13 cellular contexts compared by ENCODE assay signal in the genomic region with DNA sequence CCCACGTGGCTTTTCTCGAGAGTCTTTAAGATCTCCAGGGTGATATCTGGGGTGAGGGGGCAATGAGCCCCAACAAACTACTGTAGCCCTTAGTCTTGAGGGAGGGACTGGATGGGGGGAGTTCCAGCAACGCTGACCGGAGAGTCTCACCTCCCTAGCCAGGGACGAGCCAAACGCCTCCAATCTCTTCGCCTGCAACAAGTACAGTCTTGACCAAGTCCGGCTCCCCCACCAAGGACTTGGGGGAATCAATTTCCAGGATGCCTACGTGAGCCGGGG. TPM values are rescaled to one million over a fixed set of nuclear protein-coding genes. Genes with fewer than 3 reads are reported as not detected.
DNase-seq lines count a peak whose midpoint lies in the region; ATAC-seq and TF ChIP-seq lines count a peak whose summit lies in the region.
"Had no signal": no experiment of that assay in that cellular context is flagged by ENCODE, and none has a peak within 500 bp of the region (broad histone marks: within the 10 kb centered on the region; RNA-seq: fewer than 3 reads in every experiment).

No MANE protein-coding gene starts in this region.

- peaks cover 2% of the 10 kb centered on the region; the same call in 1 of the 2 replicates for H3K27me3 ChIP-seq in H7 (ENCODE audit: control insufficient read depth, insufficient read depth, low read length)
- H3K27me3 ChIP-seq in mammary epithelial cell (ENCODE audit: insufficient read depth, low read length): no peaks in the 10 kb centered on the region
- H3K27me3 ChIP-seq in gastrocnemius medialis: peaks cover 67 to 74% (median 68%) of the 10 kb centered on the region in 3 donors

- H3K27me3 Mint-ChIP-seq in activated naive CD4-positive, alpha-beta T cell treated with anti-CD3 and anti-CD28 coated beads, Interleukin-2, amount 10 ng/mL, durations not matched to agents 7 days and 5 days: peaks cover 99% of the 10 kb centered on the region

- H3K4me1 Mint-ChIP-seq in activated naive CD4-positive, alpha-beta T cell treated with anti-CD3 and anti-CD28 coated beads, Interleukin-2, amount 10 ng/mL, durations not matched to agents 7 days and 5 days: peaks cover 6% of the 10 kb centered on the region

- DNase-seq in H7 (no peak), mammary epithelial cell (no peak), gastrocnemius medialis (no peak), NCI-H2081 (lab: John Stamatoyannopoulos, UW) (no peak), GM13977 (ENCODE audit: low spot score) (no peak), NCI-H128 (lab: John Stamatoyannopoulos, UW; ENCODE audit: unreplicated experiment) (no peak)
- DNase-seq in activated naive CD4-positive, alpha-beta T cell treated with anti-CD3 and anti-CD28 coated beads, Interleukin-2, amount 10 ng/mL, durations not matched to agents 7 days and 5 days: no peak
- DNase-seq: activated T-cell treated with anti-CD3 and anti-CD28 coated beads for 4 hours had no signal

- H3K4me1 ChIP-seq in mammary epithelial cell (ENCODE audit: insufficient read depth, low read length): peaks cover 32% of the 10 kb centered on the region
- peaks cover 0 to 8% of the 10 kb centered on the region in 2 donors for H3K4me1 ChIP-seq in gastrocnemius medialis

- no peak overlapping the region for H3K4me3 Mint-ChIP-seq in activated naive CD4-positive, alpha-beta T cell treated with anti-CD3 and anti-CD28 coated beads, Interleukin-2, amount 10 ng/mL, durations not matched to agents 7 days and 5 days

- TF ChIP-seq POLR2A in gastrocnemius medialis (IDR thresholded peaks at IDR 0.05): no peak

- no peak for TF ChIP-seq CTCF in mammary epithelial cell (conservative IDR thresholded peaks at IDR 0.05 in 1 of 2, IDR thresholded peaks at IDR 0.05 in 1 of 2; ENCODE audit: extremely low read depth in 1 of 2, insufficient read depth in 1 of 2, low read depth in 1 of 2, low read length in 2 of 2)
- TF ChIP-seq CTCF in gastrocnemius medialis (IDR thresholded peaks at IDR 0.05 in 4 of 5, conservative IDR thresholded peaks at IDR 0.05 in 1 of 5): no peak
- no peak for TF ChIP-seq CTCF in GM13977 (IDR thresholded peaks at IDR 0.05; ENCODE audit: extremely low read depth, insufficient read depth, missing control alignments)

- H3K79me2 ChIP-seq in mammary epithelial cell (ENCODE audit: insufficient read depth, low read length): peaks cover 38% of the 10 kb centered on the region

- H3K36me3 ChIP-seq in H7 (replicated peaks; ENCODE audit: control insufficient read depth, insufficient read depth, low read length) (peaks cover 4% of the 10 kb centered on the region), mammary epithelial cell (ENCODE audit: insufficient read depth, low read length) (peaks cover 4% of the 10 kb centered on the region), gastrocnemius medialis (no peaks in the 10 kb centered on the region)

- no peak for ATAC-seq in gastrocnemius medialis
- ATAC-seq: HCT116 had no signal

- H3K9ac ChIP-seq in mammary epithelial cell (ENCODE audit: insufficient read depth, low read length): peak overlapping the region; percentile 87

- CTCF ChIA-PET in mammary epithelial cell (lab: Charles Lee; ENCODE audit: low non-redundant PET): interaction anchor here (0.5 kb wide), 1 partner anchor 14 kb away, joined by 4 read pairs; no protein-coding TSS in a partner anchor
- CTCF ChIA-PET in activated naive CD4-positive, alpha-beta T cell treated with anti-CD3 and anti-CD28 coated beads, Interleukin-2, amount 10 ng/mL, durations not matched to agents 7 days and 5 days (lab: Charles Lee): interaction anchor here (0.6 to 1.0 kb wide), 2 partner anchors 13 to 105 kb away, joined by 3 read pairs; no protein-coding TSS in a partner anchor

- intact Hi-C loops in mammary epithelial cell (cut with micrococcal nuclease): loop anchor here (2.0 kb wide), 1 partner anchor 48 kb away; no protein-coding TSS in a partner anchor
- intact Hi-C loops in gastrocnemius medialis (cut with DNase I; ENCODE audit: low total_unique reads): no loop called here

- 0% methylated on average over 6 of the region's 10 CpGs for WGBS in mammary epithelial cell (ENCODE audit: low coverage, missing lambda C conversion rate)

- H3K27ac ChIP-seq in mammary epithelial cell (ENCODE audit: insufficient read depth, low read depth, low read length) (peak overlapping the region; percentile 79), gastrocnemius medialis (peak overlapping the region in 2 of 4 donors; percentile 6 to 26)

- peak overlapping the region; percentile 90 for H3K4me2 ChIP-seq in mammary epithelial cell (ENCODE audit: insufficient read depth, low read depth, low read length)

- H3K9me3 ChIP-seq in mammary epithelial cell (replicated peaks; ENCODE audit: insufficient read depth, low read length) (no peaks in the 10 kb centered on the region), iPS-18c (ENCODE audit: control insufficient read depth, insufficient read depth, low read length) (no peaks in the 10 kb centered on the region), gastrocnemius medialis (no peaks in the 10 kb centered on the region)

- H3K36me3 Mint-ChIP-seq in activated naive CD4-positive, alpha-beta T cell treated with anti-CD3 and anti-CD28 coated beads, Interleukin-2, amount 10 ng/mL, durations not matched to agents 7 days and 5 days: no peaks in the 10 kb centered on the region

- H3K4me3 ChIP-seq in H7 (ENCODE audit: insufficient read depth, low read depth, low read length) (peak overlapping the region; percentile 89), mammary epithelial cell (replicated peaks in 1 of 3; ENCODE audit: insufficient read depth in 1 of 3, low read depth in 2 of 3, low read length in 3 of 3) (peak overlapping the region; percentile 79 to 94 (median 87)), iPS-18c (ENCODE audit: insufficient read depth, low read depth, low read length) (peak overlapping the region; percentile 77), gastrocnemius medialis (peak overlapping the region; percentile 38 to 51 (median 46))

- H4K20me1 ChIP-seq in mammary epithelial cell (ENCODE audit: insufficient read depth, low read length): no peaks in the 10 kb centered on the region

- dilution Hi-C loops in mammary epithelial cell (cut with HindIII; ENCODE audit: low sequenced_read_pairs): no loop called here

- H3K9me3 Mint-ChIP-seq in activated naive CD4-positive, alpha-beta T cell treated with anti-CD3 and anti-CD28 coated beads, Interleukin-2, amount 10 ng/mL, durations not matched to agents 7 days and 5 days: no peaks in the 10 kb centered on the region

- peak overlapping the region; percentile 64 for H2AFZ ChIP-seq in mammary epithelial cell (ENCODE audit: low read depth, low read length)

- no peak overlapping the region for H3K27ac Mint-ChIP-seq in activated naive CD4-positive, alpha-beta T cell treated with anti-CD3 and anti-CD28 coated beads, Interleukin-2, amount 10 ng/mL, durations not matched to agents 7 days and 5 days

- no TSS peak for BruUV-seq in mammary epithelial cell (replicated peaks; lab: Mats Ljungman, UMichigan)

- in situ Hi-C loops in mammary epithelial cell (cut with MboI; ENCODE audit: low sequenced_read_pairs in 2 of 2): no loop called here
- in situ Hi-C loops in gastrocnemius medialis (cut with MboI; ENCODE audit: low sequenced_read_pairs in 4 of 4): no loop called here
- in situ Hi-C loops in GM13977 (cut with MboI; ENCODE audit: low pct_unique_long_range_greater_than_20kb, low sequenced_read_pairs, unreplicated experiment): no loop called here

RNA-seq across cellular contexts. Expression of a gene that starts 0.4 kb away (rescaled TPM):
- total RNA-seq in H7 (2014; rRNA removed; shearing (Covaris generic)): 39.6 and 44.3 TPM in 2 replicates
- 100 to 1,000 TPM in 1 of 2 donors, 10 to 100 TPM in 1; 94.6 to 110 TPM for total RNA-seq in mammary epithelial cell
- 47.7 TPM for polyA plus RNA-seq in mammary epithelial cell
- polyA minus RNA-seq in mammary epithelial cell: 47.1 TPM
- total RNA-seq in gastrocnemius medialis: 1 to 10 TPM in 1 of 4 donors, under 1 TPM in 3; 0.46 to 1.6 (median 0.75) TPM
- total RNA-seq: NCI-H460; T-helper 1 cell treated with Interleukin-12 subunit alpha and Interleukin-12 subunit beta and Interleukin-4 antibody, amounts not matched to agents 30 ng/mL and 1 ng/mL, for 36 hours had no signal

RNA-seq across cellular contexts. Expression of a gene that starts 15.8 kb away (rescaled TPM):
- 0.14 and 0.15 TPM in 2 replicates for total RNA-seq in H7 (2014; rRNA removed; shearing (Covaris generic))
- 1 to 10 TPM in 1 of 2 donors, not detected in 1; 2.3 TPM for total RNA-seq in mammary epithelial cell
- polyA plus RNA-seq in mammary epithelial cell: not detected
- not detected for polyA minus RNA-seq in mammary epithelial cell
- total RNA-seq in gastrocnemius medialis: not detected
- total RNA-seq: esophagus mucosa; NCI-H460; T-helper 1 cell treated with Interleukin-12 subunit alpha and Interleukin-12 subunit beta and Interleukin-4 antibody, amounts not matched to agents 30 ng/mL and 1 ng/mL, for 36 hours had no signal

RNA-seq across cellular contexts. Expression of a gene that starts 58.4 kb away (rescaled TPM):
- total RNA-seq in H7 (2014; rRNA removed; shearing (Covaris generic)): 17.4 and 23.9 TPM in 2 replicates
- total RNA-seq in mammary epithelial cell (10 to 100 TPM in 1 of 2 donors, under 1 TPM in 1; 0.24 to 39.3 TPM), gastrocnemius medialis (under 1 TPM in 3 of 4 donors, not detected in 1; 0.13 to 0.83 (median 0.60) TPM)
- polyA plus RNA-seq in mammary epithelial cell: 0.26 TPM
- not detected for polyA minus RNA-seq in mammary epithelial cell
- total RNA-seq: NCI-H460; T-helper 1 cell treated with Interleukin-12 subunit alpha and Interleukin-12 subunit beta and Interleukin-4 antibody, amounts not matched to agents 30 ng/mL and 1 ng/mL, for 36 hours had no signal

Comparison
In these comparisons a context has a peak if more than half of its experiments do, and no peak if none do; other contexts are left out.
1. RNA of a gene that starts 0.4 kb away (total RNA-seq): 94.6 to 110 TPM in mammary epithelial cell and 39.6 to 44.3 TPM in H7; 0.46 to 1.6 TPM in gastrocnemius medialis; every median in the first group is over 10 times any median in the second.
2. Peak in every context shown above with its lines, with median percentiles within 50 percentile points of each other: H3K4me3 ChIP-seq.